9 cellular contexts compared by ENCODE assay signal in the genomic region with DNA sequence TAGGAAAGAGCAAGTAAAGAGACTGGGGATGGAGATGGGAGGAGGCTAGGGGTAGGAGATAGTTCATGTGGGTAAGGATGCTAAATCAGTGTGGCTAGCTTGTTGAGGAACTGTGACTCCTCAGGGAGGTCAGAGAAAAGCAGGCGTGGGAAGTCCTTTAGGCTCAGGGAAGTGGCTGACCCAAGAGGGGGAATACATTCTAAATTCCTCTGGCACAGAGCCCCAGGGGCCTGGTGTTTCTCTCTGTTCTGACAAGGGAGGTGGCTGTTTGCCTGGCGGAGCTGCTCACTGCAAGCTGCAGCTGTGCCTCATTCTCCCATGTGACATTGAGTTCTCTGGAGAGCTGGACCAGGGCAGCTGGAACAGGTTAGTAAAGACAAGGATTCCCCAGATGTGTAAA.
DNase-seq lines count a peak whose midpoint lies in the region; ATAC-seq and TF ChIP-seq lines count a peak whose summit lies in the region.
"Had no signal": no experiment of that assay in that cellular context is flagged by ENCODE, and none has a peak within 500 bp of the region (broad histone marks: within the 10 kb centered on the region; RNA-seq: fewer than 3 reads in every experiment).

No MANE protein-coding gene starts in this region.

- H3K4me1 ChIP-seq in Karpas-422 (ENCODE audit: low read length): no peaks in the 10 kb centered on the region

- no peaks in the 10 kb centered on the region for H3K36me3 ChIP-seq in Karpas-422 (ENCODE audit: insufficient read depth, low read length)

- H3K36me3 Mint-ChIP-seq in activated CD4-positive, alpha-beta memory T cell treated with anti-CD3 and anti-CD28 coated beads for 36 hours: no peaks in the 10 kb centered on the region

- no peak overlapping the region for H3K4me3 Mint-ChIP-seq in activated CD4-positive, alpha-beta memory T cell treated with anti-CD3 and anti-CD28 coated beads for 36 hours

- no peak overlapping the region for H3K4me3 ChIP-seq in Karpas-422 (ENCODE audit: low read length)

- peaks cover 25% of the 10 kb centered on the region for H3K4me1 Mint-ChIP-seq in activated CD4-positive, alpha-beta memory T cell treated with anti-CD3 and anti-CD28 coated beads for 36 hours (ENCODE audit: low read depth)

- no peak overlapping the region for H3K27ac ChIP-seq in Karpas-422 (ENCODE audit: low read length)

- no peaks in the 10 kb centered on the region for H3K9me3 ChIP-seq in Karpas-422 (ENCODE audit: low read length)

- ATAC-seq in sciatic nerve: peak; percentile 81

- DNase-seq in GM03348 (ENCODE audit: low spot score) (peak; percentile 73), cardiac septum (ENCODE audit: low spot score) (peak; percentile 90), sciatic nerve (ENCODE audit: low spot score) (no peak), NCI-H1930 (lab: John Stamatoyannopoulos, UW) (no peak), GM10248 (ENCODE audit: extremely low spot score) (no peak), Karpas-422 (no peak)
- no peak for DNase-seq in activated CD4-positive, alpha-beta memory T cell treated with anti-CD3 and anti-CD28 coated beads for 36 hours
- DNase-seq in stimulated activated naive CD4-positive, alpha-beta T cell treated with Interleukin-2 at 50 U/mL for 16 hours (lab: John Stamatoyannopoulos, UW): no peak
- DNase-seq: glutamatergic neuron had no signal

- TF ChIP-seq CTCF in GM10248 (IDR thresholded peaks at IDR 0.05; ENCODE audit: control extremely low read depth, extremely low read depth, low read depth, missing control alignments): no peak

- no peaks in the 10 kb centered on the region for H3K9me2 ChIP-seq in Karpas-422 (replicated peaks; ENCODE audit: insufficient read depth, low read length)

- no peaks in the 10 kb centered on the region for H4K20me1 ChIP-seq in Karpas-422 (ENCODE audit: insufficient read depth, low read depth, low read length)

- no peaks in the 10 kb centered on the region for H3K27me3 ChIP-seq in Karpas-422 (ENCODE audit: low read length)

- H3K27me3 Mint-ChIP-seq in activated CD4-positive, alpha-beta memory T cell treated with anti-CD3 and anti-CD28 coated beads for 36 hours: no peaks in the 10 kb centered on the region

- peak overlapping the region; percentile 90 for H3K27ac Mint-ChIP-seq in activated CD4-positive, alpha-beta memory T cell treated with anti-CD3 and anti-CD28 coated beads for 36 hours

- H3K9me3 Mint-ChIP-seq in activated CD4-positive, alpha-beta memory T cell treated with anti-CD3 and anti-CD28 coated beads for 36 hours: no peaks in the 10 kb centered on the region

- intact Hi-C loops in activated CD4-positive, alpha-beta memory T cell treated with anti-CD3 and anti-CD28 coated beads for 36 hours (cut with micrococcal nuclease): loop anchor here (1.0 to 10.0 kb wide), 5 partner anchors 25 to 310 kb away; no protein-coding TSS in a partner anchor
- intact Hi-C loops in cardiac septum (cut with DNase I) (loop anchor here (5.0 kb wide), 3 partner anchors 37 to 142 kb away; no protein-coding TSS in a partner anchor), sciatic nerve (cut with DNase I) (no loop called here)

- H3K79me2 ChIP-seq in Karpas-422 (ENCODE audit: low read length): no peaks in the 10 kb centered on the region

- CTCF ChIA-PET in activated CD4-positive, alpha-beta memory T cell treated with anti-CD3 and anti-CD28 coated beads for 36 hours (lab: Charles Lee): interaction anchor here (0.7 to 1.6 kb wide), 4 partner anchors 22 to 495 kb away, joined by 3 to 6 read pairs (median 4); no protein-coding TSS in a partner anchor
- CTCF ChIA-PET in GM10248 (lab: Yijun Ruan, JAX): interaction anchor here (1.4 to 1.6 kb wide), 3 partner anchors 10 to 14 kb away, joined by 3 to 5 read pairs (median 5); no protein-coding TSS in a partner anchor

- POLR2A ChIA-PET in activated CD4-positive, alpha-beta memory T cell treated with anti-CD3 and anti-CD28 coated beads for 36 hours (lab: Charles Lee): interaction anchor here (1.3 to 2.5 kb wide), 6 partner anchors 20 to 270 kb away, joined by 3 to 32 read pairs (median 4); partner anchors contain the start of gene SLC38A2
- POLR2A ChIA-PET in GM10248 (lab: Yijun Ruan, JAX): no interaction called here

- H3K4me2 ChIP-seq in Karpas-422 (ENCODE audit: low read depth, low read length, poor library complexity, severe bottlenecking): no peak overlapping the region

- no peak overlapping the region for H3K9ac ChIP-seq in Karpas-422 (ENCODE audit: low read length)

- no peak overlapping the region for H2AFZ ChIP-seq in Karpas-422 (ENCODE audit: low read length)

Comparison
In these comparisons a context has a peak if more than half of its experiments do, and no peak if none do; other contexts are left out.
1. DNase-seq: peak in GM03348 (single experiment) and cardiac septum (single experiment); none in activated CD4-positive, alpha-beta memory T cell treated with anti-CD3 and anti-CD28 coated beads for 36 hours (single experiment), sciatic nerve (single experiment), NCI-H1930 (0 of 2), stimulated activated naive CD4-positive, alpha-beta T cell treated with Interleukin-2 at 50 U/mL for 16 hours (single experiment), GM10248 (single experiment) and Karpas-422 (single experiment).